ENCODE assay signal across 16 cellular contexts in genomic region chr11:84019576-84020194, GRCh38.
DNase-seq lines count a peak whose midpoint lies in the region; ATAC-seq and TF ChIP-seq lines count a peak whose summit lies in the region.
"Had no signal": no experiment of that assay in that cellular context is flagged by ENCODE, and none has a peak within 500 bp of the region (broad histone marks: within the 10 kb centered on the region; RNA-seq: fewer than 3 reads in every experiment).

No MANE protein-coding gene starts in this region.

- TF ChIP-seq CTCF in mammary epithelial cell (conservative IDR thresholded peaks at IDR 0.05 in 1 of 2, IDR thresholded peaks at IDR 0.05 in 1 of 2; ENCODE audit: extremely low read depth in 1 of 2, insufficient read depth in 1 of 2, low read depth in 1 of 2, low read length in 2 of 2), result no peak
- no peak for TF ChIP-seq CTCF in upper lobe of right lung (IDR thresholded peaks at IDR 0.05)
- TF ChIP-seq CTCF in CD8-positive, alpha-beta T cell (IDR thresholded peaks at IDR 0.05), result no peak
- no peak for TF ChIP-seq CTCF in gastrocnemius medialis (IDR thresholded peaks at IDR 0.05 in 4 of 5, conservative IDR thresholded peaks at IDR 0.05 in 1 of 5)

- H2AFZ ChIP-seq in mammary epithelial cell (ENCODE audit: low read depth, low read length), result no peak overlapping the region

- H3K27me3 Mint-ChIP-seq in CD8-positive, alpha-beta T cell (ENCODE audit: low read depth), result no peaks in the 10 kb centered on the region

- no peak overlapping the region for H3K9ac ChIP-seq in mammary epithelial cell (ENCODE audit: insufficient read depth, low read length)

- 30% methylated on average over 5 of the region's 5 CpGs for WGBS in mammary epithelial cell (ENCODE audit: low coverage, missing lambda C conversion rate)

- intact Hi-C loops in mammary epithelial cell (cut with micrococcal nuclease), result no loop called here
- intact Hi-C loops in upper lobe of right lung (cut with DNase I), result no loop called here
- intact Hi-C loops in CD8-positive, alpha-beta T cell (cut with DNase I, micrococcal nuclease), result no loop called here
- intact Hi-C loops in gastrocnemius medialis (cut with DNase I; ENCODE audit: low total_unique reads), result no loop called here

- H3K36me3 Mint-ChIP-seq in CD8-positive, alpha-beta T cell, result no peaks in the 10 kb centered on the region

- H3K79me2 ChIP-seq in mammary epithelial cell (ENCODE audit: insufficient read depth, low read length), result no peaks in the 10 kb centered on the region

- H3K9me3 Mint-ChIP-seq in CD8-positive, alpha-beta T cell, result peaks cover 22% of the 10 kb centered on the region

- no peak overlapping the region for H3K27ac Mint-ChIP-seq in CD8-positive, alpha-beta T cell

- POLR2A ChIA-PET in CD8-positive, alpha-beta T cell (lab: Charles Lee), result no interaction called here

- CTCF ChIA-PET in mammary epithelial cell (lab: Charles Lee; ENCODE audit: low non-redundant PET), result no interaction called here
- CTCF ChIA-PET in CD8-positive, alpha-beta T cell (lab: Charles Lee), result no interaction called here

- ATAC-seq in upper lobe of right lung (no peak), gastrocnemius medialis (no peak)
- ATAC-seq in CD8-positive, alpha-beta T cell, result no peak
- ATAC-seq: HepG2, mucosa of descending colon, right lobe of liver had no signal

- no peaks in the 10 kb centered on the region for H3K4me1 Mint-ChIP-seq in CD8-positive, alpha-beta T cell (ENCODE audit: low read depth)

- no peak overlapping the region for H3K4me2 ChIP-seq in mammary epithelial cell (ENCODE audit: insufficient read depth, low read depth, low read length)

- peak; percentile 34 for DNase-seq in LHCN-M2 (ENCODE audit: low read depth)
- DNase-seq in mammary epithelial cell, result peak; percentile 0
- DNase-seq in upper lobe of right lung, result no peak
- no peak for DNase-seq in NCI-H524 (lab: John Stamatoyannopoulos, UW)
- DNase-seq in NCI-H1105 (lab: John Stamatoyannopoulos, UW), result no peak
- no peak for DNase-seq in CD8-positive, alpha-beta T cell
- no peak for DNase-seq in gastrocnemius medialis
- DNase-seq: activated T-cell treated with anti-CD3 and anti-CD28 coated beads, Interleukin-2, amount 50 U/mL, for 48 hours; mucosa of descending colon; NCI-H82; right lobe of liver; transverse colon had no signal

- H3K4me1 ChIP-seq in mammary epithelial cell (ENCODE audit: insufficient read depth, low read length), result no peaks in the 10 kb centered on the region
- no peaks in the 10 kb centered on the region for H3K4me1 ChIP-seq in upper lobe of right lung
- H3K4me1 ChIP-seq in CD8-positive, alpha-beta T cell (ENCODE audit: insufficient read depth, low read length), result no peaks in the 10 kb centered on the region
- H3K4me1 ChIP-seq in gastrocnemius medialis, result no peaks in the 10 kb centered on the region

- H3K27ac ChIP-seq in mammary epithelial cell (ENCODE audit: insufficient read depth, low read depth, low read length) (no peak overlapping the region), layer of hippocampus (ENCODE audit: low read depth, low read length) (peak overlapping the region; percentile 56), upper lobe of right lung (peak overlapping the region; percentile 21), gastrocnemius medialis (no peak overlapping the region)
- no peak overlapping the region for H3K27ac ChIP-seq in CD8-positive, alpha-beta T cell (ENCODE audit: low read depth, low read length)
- H3K27ac ChIP-seq: epithelial cell of prostate, right lobe of liver, SK-N-MC, transverse colon had no signal

- H4K20me1 ChIP-seq in mammary epithelial cell (ENCODE audit: insufficient read depth, low read length), result no peaks in the 10 kb centered on the region

- in situ Hi-C loops in mammary epithelial cell (cut with MboI; ENCODE audit: low sequenced_read_pairs in 2 of 2) (no loop called here), gastrocnemius medialis (cut with MboI; ENCODE audit: low sequenced_read_pairs in 4 of 4) (no loop called here)

- TF ChIP-seq POLR2A in gastrocnemius medialis (IDR thresholded peaks at IDR 0.05), result no peak

- H3K9me3 ChIP-seq in mammary epithelial cell (replicated peaks; ENCODE audit: insufficient read depth, low read length) (no peaks in the 10 kb centered on the region), upper lobe of right lung (no peaks in the 10 kb centered on the region), gastrocnemius medialis (no peaks in the 10 kb centered on the region)
- H3K9me3 ChIP-seq in CD8-positive, alpha-beta T cell (ENCODE audit: low read length), result no peaks in the 10 kb centered on the region
- H3K9me3 ChIP-seq: mucosa of descending colon, right lobe of liver, transverse colon had no signal

- no TSS peak for BruUV-seq in mammary epithelial cell (replicated peaks; lab: Mats Ljungman, UMichigan)

- dilution Hi-C loops in mammary epithelial cell (cut with HindIII; ENCODE audit: low sequenced_read_pairs), result no loop called here

- H3K4me3 ChIP-seq in mammary epithelial cell (replicated peaks in 1 of 3; ENCODE audit: insufficient read depth in 1 of 3, low read depth in 2 of 3, low read length in 3 of 3) (no peak overlapping the region), upper lobe of right lung (no peak overlapping the region), gastrocnemius medialis (no peak overlapping the region)
- no peak overlapping the region for H3K4me3 ChIP-seq in CD8-positive, alpha-beta T cell (ENCODE audit: low read depth, low read length)
- H3K4me3 ChIP-seq: mucosa of descending colon, right lobe of liver, SK-N-MC, transverse colon had no signal

- H3K4me3 Mint-ChIP-seq in CD8-positive, alpha-beta T cell, result no peak overlapping the region

- H3K36me3 ChIP-seq in mammary epithelial cell (ENCODE audit: insufficient read depth, low read length) (no peaks in the 10 kb centered on the region), upper lobe of right lung (no peaks in the 10 kb centered on the region), gastrocnemius medialis (no peaks in the 10 kb centered on the region)
- H3K36me3 ChIP-seq in CD8-positive, alpha-beta T cell (ENCODE audit: insufficient read depth, low read length), result no peaks in the 10 kb centered on the region
- H3K36me3 ChIP-seq: right lobe of liver, transverse colon had no signal

- H3K27me3 ChIP-seq in mammary epithelial cell (ENCODE audit: insufficient read depth, low read length), result no peaks in the 10 kb centered on the region
- H3K27me3 ChIP-seq in layer of hippocampus (ENCODE audit: control insufficient read depth, insufficient read depth, low read length), result no peaks in the 10 kb centered on the region
- no peaks in the 10 kb centered on the region for H3K27me3 ChIP-seq in upper lobe of right lung
- no peaks in the 10 kb centered on the region for H3K27me3 ChIP-seq in CD8-positive, alpha-beta T cell (ENCODE audit: insufficient read depth, low read length)
- no peaks in the 10 kb centered on the region for H3K27me3 ChIP-seq in gastrocnemius medialis
- H3K27me3 ChIP-seq: right lobe of liver, transverse colon had no signal

Comparison
In these comparisons a context has a peak if more than half of its experiments do, and no peak if none do; other contexts are left out.
1. DNase-seq: peak in LHCN-M2 (single experiment) and mammary epithelial cell (single experiment); none in upper lobe of right lung (single experiment), NCI-H524 (0 of 2), NCI-H1105 (single experiment), CD8-positive, alpha-beta T cell (0 of 7) and gastrocnemius medialis (0 of 2).
2. H3K27ac ChIP-seq: peak in layer of hippocampus (single experiment) and upper lobe of right lung (single experiment); none in mammary epithelial cell (single experiment), CD8-positive, alpha-beta T cell (single experiment) and gastrocnemius medialis (0 of 4).